In the genomic region with DNA sequence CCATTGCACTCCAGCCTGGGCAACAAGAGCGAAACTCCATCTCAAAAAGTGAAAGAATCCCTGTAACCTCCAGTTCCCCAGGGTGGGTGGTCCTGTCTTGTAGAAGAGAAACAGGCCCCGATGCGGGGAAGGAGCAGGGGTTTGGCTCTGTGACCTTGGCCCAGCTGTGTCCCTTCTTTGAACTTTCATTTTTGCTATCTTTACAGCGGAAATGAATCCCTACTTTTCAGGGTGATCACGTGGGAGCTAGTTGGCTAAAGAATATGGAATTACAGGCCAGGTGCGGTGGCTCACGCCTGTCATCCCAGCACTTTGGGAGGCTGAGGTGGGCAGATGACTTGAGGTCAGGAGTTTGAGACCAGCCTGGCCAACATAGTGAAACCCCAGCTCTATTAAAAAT, we compare ENCODE assay signal across 1 cellular context.
TF ChIP-seq lines count a peak whose summit lies in the region.
"Not testable (repeated sequence)": the region's sequence is repeated elsewhere in the genome, so short reads cannot be mapped to it uniquely, and the experiment has no call there.

No MANE protein-coding gene starts in this region.

TF ChIP-seq in HepG2, 621 proteins besides CTCF, POLR2A, EP300 and RAD21:
- 0 out of 2 replicates have a peak, but pooled peaks have one; percentile 22 for TF ChIP-seq ZNF607 (CRISPR knock-in tag; IDR thresholded peaks at IDR 0.05; ENCODE audit: borderline replicate concordance)
- peak; percentile 49; the same call in 1 of the 2 replicates for TF ChIP-seq RAD51 (IDR thresholded peaks at IDR 0.05; ENCODE audit: borderline replicate concordance)
- TF ChIP-seq, protein P1, sequence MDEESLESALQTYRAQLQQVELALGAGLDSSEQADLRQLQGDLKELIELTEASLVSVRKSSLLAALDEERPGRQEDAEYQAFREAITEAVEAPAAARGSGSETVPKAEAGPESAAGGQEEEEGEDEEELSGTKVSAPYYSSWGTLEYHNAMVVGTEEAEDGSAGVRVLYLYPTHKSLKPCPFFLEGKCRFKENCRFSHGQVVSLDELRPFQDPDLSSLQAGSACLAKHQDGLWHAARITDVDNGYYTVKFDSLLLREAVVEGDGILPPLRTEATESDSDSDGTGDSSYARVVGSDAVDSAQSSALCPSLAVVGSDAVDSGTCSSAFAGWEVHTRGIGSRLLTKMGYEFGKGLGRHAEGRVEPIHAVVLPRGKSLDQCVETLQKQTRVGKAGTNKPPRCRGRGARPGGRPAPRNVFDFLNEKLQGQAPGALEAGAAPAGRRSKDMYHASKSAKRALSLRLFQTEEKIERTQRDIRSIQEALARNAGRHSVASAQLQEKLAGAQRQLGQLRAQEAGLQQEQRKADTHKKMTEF (CRISPR knock-in tag; IDR thresholded peaks at IDR 0.05): peak; percentile 19; the same call in 1 of the 2 replicates
- TF ChIP-seq, protein P2, sequence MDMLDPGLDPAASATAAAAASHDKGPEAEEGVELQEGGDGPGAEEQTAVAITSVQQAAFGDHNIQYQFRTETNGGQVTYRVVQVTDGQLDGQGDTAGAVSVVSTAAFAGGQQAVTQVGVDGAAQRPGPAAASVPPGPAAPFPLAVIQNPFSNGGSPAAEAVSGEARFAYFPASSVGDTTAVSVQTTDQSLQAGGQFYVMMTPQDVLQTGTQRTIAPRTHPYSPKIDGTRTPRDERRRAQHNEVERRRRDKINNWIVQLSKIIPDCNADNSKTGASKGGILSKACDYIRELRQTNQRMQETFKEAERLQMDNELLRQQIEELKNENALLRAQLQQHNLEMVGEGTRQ (IDR thresholded peaks at IDR 0.05; ENCODE audit: low read depth, low read length): peak; percentile 23; the same call in 1 of the 2 replicates
- TF ChIP-seq, protein P2 (CRISPR knock-in tag; IDR thresholded peaks at IDR 0.05; ENCODE audit: borderline replicate concordance): peak; percentile 72; the same call in 1 of the 2 replicates
- TF ChIP-seq ZMYM2 (CRISPR knock-in tag; IDR thresholded peaks at IDR 0.05): 0 out of 2 replicates have a peak, but pooled peaks have one; percentile 25
- peak; percentile 23; the same call in 1 of the 2 replicates for TF ChIP-seq ZFX (CRISPR knock-in tag; IDR thresholded peaks at IDR 0.05; ENCODE audit: low read depth)
- peak; percentile 66 for TF ChIP-seq RXRB (CRISPR knock-in tag; IDR thresholded peaks at IDR 0.05; ENCODE audit: borderline replicate concordance)
- peak; percentile 93 for TF ChIP-seq IRF2 (CRISPR knock-in tag; IDR thresholded peaks at IDR 0.05)
- 0 out of 2 replicates have a peak, but pooled peaks have one; percentile 13 for TF ChIP-seq HNF4A (CRISPR knock-in tag; IDR thresholded peaks at IDR 0.05)
- 0 out of 2 replicates have a peak, but pooled peaks have one; percentile 24 for TF ChIP-seq ZBTB7A (CRISPR knock-in tag; IDR thresholded peaks at IDR 0.05)
- TF ChIP-seq SOX5 (CRISPR knock-in tag; IDR thresholded peaks at IDR 0.05; ENCODE audit: borderline replicate concordance): 0 out of 2 replicates have a peak, but pooled peaks have one; percentile 37
- TF ChIP-seq, protein P3, sequence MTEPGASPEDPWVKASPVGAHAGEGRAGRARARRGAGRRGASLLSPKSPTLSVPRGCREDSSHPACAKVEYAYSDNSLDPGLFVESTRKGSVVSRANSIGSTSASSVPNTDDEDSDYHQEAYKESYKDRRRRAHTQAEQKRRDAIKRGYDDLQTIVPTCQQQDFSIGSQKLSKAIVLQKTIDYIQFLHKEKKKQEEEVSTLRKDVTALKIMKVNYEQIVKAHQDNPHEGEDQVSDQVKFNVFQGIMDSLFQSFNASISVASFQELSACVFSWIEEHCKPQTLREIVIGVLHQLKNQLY (CRISPR knock-in tag; IDR thresholded peaks at IDR 0.05): peak; percentile 77; the same call in 1 of the 2 replicates
- TF ChIP-seq BCL6 (CRISPR knock-in tag; IDR thresholded peaks at IDR 0.05): peak; percentile 39
- peak; percentile 76 for TF ChIP-seq RXRA (CRISPR knock-in tag; IDR thresholded peaks at IDR 0.05)
- TF ChIP-seq, protein P4, sequence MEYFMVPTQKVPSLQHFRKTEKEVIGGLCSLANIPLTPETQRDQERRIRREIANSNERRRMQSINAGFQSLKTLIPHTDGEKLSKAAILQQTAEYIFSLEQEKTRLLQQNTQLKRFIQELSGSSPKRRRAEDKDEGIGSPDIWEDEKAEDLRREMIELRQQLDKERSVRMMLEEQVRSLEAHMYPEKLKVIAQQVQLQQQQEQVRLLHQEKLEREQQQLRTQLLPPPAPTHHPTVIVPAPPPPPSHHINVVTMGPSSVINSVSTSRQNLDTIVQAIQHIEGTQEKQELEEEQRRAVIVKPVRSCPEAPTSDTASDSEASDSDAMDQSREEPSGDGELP (IDR thresholded peaks at IDR 0.05; ENCODE audit: borderline replicate concordance, low read depth): peak; percentile 37; the same call in 1 of the 2 replicates
- TF ChIP-seq, protein P5, sequence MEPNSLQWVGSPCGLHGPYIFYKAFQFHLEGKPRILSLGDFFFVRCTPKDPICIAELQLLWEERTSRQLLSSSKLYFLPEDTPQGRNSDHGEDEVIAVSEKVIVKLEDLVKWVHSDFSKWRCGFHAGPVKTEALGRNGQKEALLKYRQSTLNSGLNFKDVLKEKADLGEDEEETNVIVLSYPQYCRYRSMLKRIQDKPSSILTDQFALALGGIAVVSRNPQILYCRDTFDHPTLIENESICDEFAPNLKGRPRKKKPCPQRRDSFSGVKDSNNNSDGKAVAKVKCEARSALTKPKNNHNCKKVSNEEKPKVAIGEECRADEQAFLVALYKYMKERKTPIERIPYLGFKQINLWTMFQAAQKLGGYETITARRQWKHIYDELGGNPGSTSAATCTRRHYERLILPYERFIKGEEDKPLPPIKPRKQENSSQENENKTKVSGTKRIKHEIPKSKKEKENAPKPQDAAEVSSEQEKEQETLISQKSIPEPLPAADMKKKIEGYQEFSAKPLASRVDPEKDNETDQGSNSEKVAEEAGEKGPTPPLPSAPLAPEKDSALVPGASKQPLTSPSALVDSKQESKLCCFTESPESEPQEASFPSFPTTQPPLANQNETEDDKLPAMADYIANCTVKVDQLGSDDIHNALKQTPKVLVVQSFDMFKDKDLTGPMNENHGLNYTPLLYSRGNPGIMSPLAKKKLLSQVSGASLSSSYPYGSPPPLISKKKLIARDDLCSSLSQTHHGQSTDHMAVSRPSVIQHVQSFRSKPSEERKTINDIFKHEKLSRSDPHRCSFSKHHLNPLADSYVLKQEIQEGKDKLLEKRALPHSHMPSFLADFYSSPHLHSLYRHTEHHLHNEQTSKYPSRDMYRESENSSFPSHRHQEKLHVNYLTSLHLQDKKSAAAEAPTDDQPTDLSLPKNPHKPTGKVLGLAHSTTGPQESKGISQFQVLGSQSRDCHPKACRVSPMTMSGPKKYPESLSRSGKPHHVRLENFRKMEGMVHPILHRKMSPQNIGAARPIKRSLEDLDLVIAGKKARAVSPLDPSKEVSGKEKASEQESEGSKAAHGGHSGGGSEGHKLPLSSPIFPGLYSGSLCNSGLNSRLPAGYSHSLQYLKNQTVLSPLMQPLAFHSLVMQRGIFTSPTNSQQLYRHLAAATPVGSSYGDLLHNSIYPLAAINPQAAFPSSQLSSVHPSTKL (CRISPR knock-in tag; IDR thresholded peaks at IDR 0.05): peak; percentile 54
- TF ChIP-seq ZNF460 (CRISPR knock-in tag; IDR thresholded peaks at IDR 0.05; ENCODE audit: borderline replicate concordance): peak; percentile 94
- peak; percentile 33; the same call in 1 of the 2 replicates for TF ChIP-seq NCOA2 (CRISPR knock-in tag; IDR thresholded peaks at IDR 0.05)
- TF ChIP-seq MED1 (CRISPR knock-in tag; IDR thresholded peaks at IDR 0.05): peak; percentile 53; the same call in 1 of the 2 replicates
- 0 out of 2 replicates have a peak, but pooled peaks have one; percentile 32 for TF ChIP-seq RCOR2 (CRISPR knock-in tag; IDR thresholded peaks at IDR 0.05)
- peak; percentile 22 for TF ChIP-seq SKI (IDR thresholded peaks at IDR 0.05; ENCODE audit: partially characterized antibody)
- 0 out of 2 replicates have a peak, but pooled peaks have one; percentile 29 for TF ChIP-seq KLF6 (CRISPR knock-in tag; IDR thresholded peaks at IDR 0.05)
- TF ChIP-seq, protein P6, sequence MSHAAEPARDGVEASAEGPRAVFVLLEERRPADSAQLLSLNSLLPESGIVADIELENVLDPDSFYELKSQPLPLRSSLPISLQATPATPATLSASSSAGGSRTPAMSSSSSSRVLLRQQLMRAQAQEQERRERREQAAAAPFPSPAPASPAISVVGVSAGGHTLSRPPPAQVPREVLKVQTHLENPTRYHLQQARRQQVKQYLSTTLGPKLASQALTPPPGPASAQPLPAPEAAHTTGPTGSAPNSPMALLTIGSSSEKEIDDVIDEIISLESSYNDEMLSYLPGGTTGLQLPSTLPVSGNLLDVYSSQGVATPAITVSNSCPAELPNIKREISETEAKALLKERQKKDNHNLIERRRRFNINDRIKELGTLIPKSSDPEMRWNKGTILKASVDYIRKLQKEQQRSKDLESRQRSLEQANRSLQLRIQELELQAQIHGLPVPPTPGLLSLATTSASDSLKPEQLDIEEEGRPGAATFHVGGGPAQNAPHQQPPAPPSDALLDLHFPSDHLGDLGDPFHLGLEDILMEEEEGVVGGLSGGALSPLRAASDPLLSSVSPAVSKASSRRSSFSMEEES (CRISPR knock-in tag; IDR thresholded peaks at IDR 0.05): peak; percentile 22; the same call in 1 of the 2 replicates
- 0 out of 2 replicates have a peak, but pooled peaks have one; percentile 33 for TF ChIP-seq ESRRA (CRISPR knock-in tag; IDR thresholded peaks at IDR 0.05; ENCODE audit: low read depth)
- TF ChIP-seq, protein P7, sequence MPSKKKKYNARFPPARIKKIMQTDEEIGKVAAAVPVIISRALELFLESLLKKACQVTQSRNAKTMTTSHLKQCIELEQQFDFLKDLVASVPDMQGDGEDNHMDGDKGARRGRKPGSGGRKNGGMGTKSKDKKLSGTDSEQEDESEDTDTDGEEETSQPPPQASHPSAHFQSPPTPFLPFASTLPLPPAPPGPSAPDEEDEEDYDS (CRISPR knock-in tag; IDR thresholded peaks at IDR 0.05): 0 out of 2 replicates have a peak, but pooled peaks have one; percentile 16
- TF ChIP-seq, protein P8, sequence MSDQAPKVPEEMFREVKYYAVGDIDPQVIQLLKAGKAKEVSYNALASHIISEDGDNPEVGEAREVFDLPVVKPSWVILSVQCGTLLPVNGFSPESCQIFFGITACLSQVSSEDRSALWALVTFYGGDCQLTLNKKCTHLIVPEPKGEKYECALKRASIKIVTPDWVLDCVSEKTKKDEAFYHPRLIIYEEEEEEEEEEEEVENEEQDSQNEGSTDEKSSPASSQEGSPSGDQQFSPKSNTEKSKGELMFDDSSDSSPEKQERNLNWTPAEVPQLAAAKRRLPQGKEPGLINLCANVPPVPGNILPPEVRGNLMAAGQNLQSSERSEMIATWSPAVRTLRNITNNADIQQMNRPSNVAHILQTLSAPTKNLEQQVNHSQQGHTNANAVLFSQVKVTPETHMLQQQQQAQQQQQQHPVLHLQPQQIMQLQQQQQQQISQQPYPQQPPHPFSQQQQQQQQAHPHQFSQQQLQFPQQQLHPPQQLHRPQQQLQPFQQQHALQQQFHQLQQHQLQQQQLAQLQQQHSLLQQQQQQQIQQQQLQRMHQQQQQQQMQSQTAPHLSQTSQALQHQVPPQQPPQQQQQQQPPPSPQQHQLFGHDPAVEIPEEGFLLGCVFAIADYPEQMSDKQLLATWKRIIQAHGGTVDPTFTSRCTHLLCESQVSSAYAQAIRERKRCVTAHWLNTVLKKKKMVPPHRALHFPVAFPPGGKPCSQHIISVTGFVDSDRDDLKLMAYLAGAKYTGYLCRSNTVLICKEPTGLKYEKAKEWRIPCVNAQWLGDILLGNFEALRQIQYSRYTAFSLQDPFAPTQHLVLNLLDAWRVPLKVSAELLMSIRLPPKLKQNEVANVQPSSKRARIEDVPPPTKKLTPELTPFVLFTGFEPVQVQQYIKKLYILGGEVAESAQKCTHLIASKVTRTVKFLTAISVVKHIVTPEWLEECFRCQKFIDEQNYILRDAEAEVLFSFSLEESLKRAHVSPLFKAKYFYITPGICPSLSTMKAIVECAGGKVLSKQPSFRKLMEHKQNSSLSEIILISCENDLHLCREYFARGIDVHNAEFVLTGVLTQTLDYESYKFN (CRISPR knock-in tag; conservative IDR thresholded peaks at IDR 0.05): peak; percentile 46
- TF ChIP-seq LCORL, NR2F6 (IDR thresholded peaks at IDR 0.05): not testable (repeated sequence)
- TF ChIP-seq LCORL (CRISPR knock-in tag; IDR thresholded peaks at IDR 0.05): 0 out of 2 replicates have a peak, but pooled peaks have one; percentile 55
- peak; percentile 13; the same call in 1 of the 2 replicates for TF ChIP-seq ZNF331 (CRISPR knock-in tag; IDR thresholded peaks at IDR 0.05)
- 0 out of 2 replicates have a peak, but pooled peaks have one; percentile 26 for TF ChIP-seq ZNF343 (CRISPR knock-in tag; IDR thresholded peaks at IDR 0.05)
- 0 out of 4 replicates have a peak, but pooled peaks of 1 of the 2 experiments have one; percentile 25 for TF ChIP-seq KLF16 (CRISPR knock-in tag; IDR thresholded peaks at IDR 0.05)
- TF ChIP-seq KDM3A (CRISPR knock-in tag; IDR thresholded peaks at IDR 0.05; ENCODE audit: low read depth): 0 out of 2 replicates have a peak, but pooled peaks have one; percentile 35
- peak; percentile 61; the same call in 1 of the 2 replicates for TF ChIP-seq ETV5 (CRISPR knock-in tag; IDR thresholded peaks at IDR 0.05; ENCODE audit: borderline replicate concordance)
- 0 out of 2 replicates have a peak, but pooled peaks have one; percentile 21 for TF ChIP-seq FOXA3 (CRISPR knock-in tag; IDR thresholded peaks at IDR 0.05)
- TF ChIP-seq GATAD2A (CRISPR knock-in tag; IDR thresholded peaks at IDR 0.05): peak; percentile 36; the same call in 1 of the 2 replicates
- peak; percentile 97 for TF ChIP-seq RARA (CRISPR knock-in tag; IDR thresholded peaks at IDR 0.05)
- TF ChIP-seq NR2F6 (CRISPR knock-in tag; IDR thresholded peaks at IDR 0.05): peak; percentile 52; the same call in 1 of the 2 replicates
- peak; percentile 37; the same call in 1 of the 2 replicates for TF ChIP-seq SAP130 (CRISPR knock-in tag; IDR thresholded peaks at IDR 0.05; ENCODE audit: low read depth)
- peak; percentile 15 for TF ChIP-seq TEAD3 (CRISPR knock-in tag; optimal IDR thresholded peaks at IDR 0.05; ENCODE audit: borderline replicate concordance)
- TF ChIP-seq MIXL1 (CRISPR knock-in tag; IDR thresholded peaks at IDR 0.05): 0 out of 2 replicates have a peak, but pooled peaks have one; percentile 18
- TF ChIP-seq NR2C2 (CRISPR knock-in tag; IDR thresholded peaks at IDR 0.05; ENCODE audit: borderline replicate concordance): peak; percentile 45; the same call in 1 of the 2 replicates
